Comparison of ENCODE assay signal across 1 cellular context in the genomic region with DNA sequence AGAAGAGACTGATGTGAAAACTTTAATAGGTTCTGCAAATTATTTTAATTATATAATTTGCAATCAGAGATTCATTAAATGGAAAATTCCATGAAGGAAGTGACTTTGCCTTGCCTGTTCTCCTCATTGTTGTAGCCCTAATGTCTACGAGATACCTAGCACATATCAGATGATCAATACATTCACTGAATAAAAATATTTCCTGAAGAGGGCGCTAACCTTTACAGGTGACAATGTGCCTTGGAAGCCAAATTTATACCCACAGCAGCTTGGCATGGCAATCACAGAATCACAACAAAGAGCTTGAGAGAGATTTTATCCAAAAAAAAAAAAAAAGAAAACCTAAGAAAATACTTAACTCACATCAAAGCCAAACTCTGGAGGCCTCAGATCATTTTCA.
TF ChIP-seq lines count a peak whose summit lies in the region.

No MANE protein-coding gene starts in this region.

TF ChIP-seq in SK-N-SH, 30 proteins besides CTCF, POLR2A, EP300 and RAD21 (continued from another document):
- TF ChIP-seq MEF2A (IDR thresholded peaks at IDR 0.05; ENCODE audit: borderline replicate concordance, low read depth) (no peak), RFX5 (IDR thresholded peaks at IDR 0.05; ENCODE audit: low read length) (no peak), CHD2 (IDR thresholded peaks at IDR 0.05; ENCODE audit: low read length, partially characterized antibody) (no peak)
